Comparison of ENCODE assay signal across 20 cellular contexts in the genomic region with DNA sequence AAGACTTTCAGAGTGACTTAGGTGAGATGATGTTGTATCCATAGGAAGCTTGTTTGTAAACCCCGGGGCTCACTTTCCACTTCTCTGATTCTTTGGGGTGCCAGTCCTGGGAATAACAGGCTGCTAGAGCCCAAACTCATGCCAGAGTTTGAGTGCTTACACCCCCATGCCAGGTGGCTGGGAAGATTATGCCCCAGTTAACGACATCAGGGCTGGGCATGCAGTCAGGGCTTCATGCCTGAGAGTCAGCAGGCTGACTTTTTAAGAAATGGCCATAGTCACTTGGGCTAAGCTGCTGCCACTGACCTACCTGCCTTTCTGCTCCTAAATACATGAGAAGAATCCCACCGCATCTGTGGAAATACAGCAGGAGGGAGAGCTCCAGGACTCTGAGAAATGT.
"Had no signal": no experiment of that assay in that cellular context is flagged by ENCODE, and none has a peak within 500 bp of the region (broad histone marks: within the 10 kb centered on the region; RNA-seq: fewer than 3 reads in every experiment).

No MANE protein-coding gene starts in this region.

- H3K4me1 Mint-ChIP-seq: IgD-negative memory B cell had no signal

- H3K9me3 Mint-ChIP-seq: IgD-negative memory B cell had no signal

- H3K27me3 Mint-ChIP-seq: IgD-negative memory B cell had no signal

- ATAC-seq: Panc1, PC-3, SK-N-SH treated with all-trans-retinoic acid at 6 μM for 48 hours had no signal

- H3K27ac Mint-ChIP-seq: IgD-negative memory B cell had no signal

- DNase-seq: Kasumi-1; MM.1S; NCI-H1092 treated with DMSO at 0.1 percent for 48 hours; NCI-H1436; NCI-H187; NCI-H2029; NCI-H2081 treated with DMSO at 0.1 percent for 48 hours; NCI-H2171; NCI-H226; NCI-H446; NCI-H510A; NCI-H526 treated with DMSO at 0.1 percent for 48 hours; NCI-H748 treated with DMSO at 0.1 percent for 48 hours; NK-92 treated with Interleukin-12 subunit alpha and Interleukin-12 subunit beta, amount 100 ng/mL, for 24 hours; PC-3; SHP77 treated with DMSO at 0.1 percent for 48 hours; SJCRH30 had no signal

- H3K36me3 Mint-ChIP-seq: IgD-negative memory B cell had no signal
